ENCODE assay signal across 8 cellular contexts in genomic region chr3:59575113-59576001, GRCh38.
DNase-seq lines count a peak whose midpoint lies in the region; ATAC-seq and TF ChIP-seq lines count a peak whose summit lies in the region.

No MANE protein-coding gene starts in this region.

- POLR2A ChIA-PET in A673 (lab: Charles Lee; ENCODE audit: low non-redundant PET) = no interaction called here

- CTCF ChIA-PET in A673 (lab: Charles Lee) = interaction anchor here (0.6 kb wide), 2 partner anchors 234 to 262 kb away, joined by 3 to 4 read pairs; no protein-coding TSS in a partner anchor

- no peak overlapping the region for H3K27ac ChIP-seq in A673 (ENCODE audit: low read depth, low read length, poor library complexity, severe bottlenecking)

- ATAC-seq in GM18520 (IDR thresholded peaks at IDR 0.05; ENCODE audit: unreplicated experiment) (peak; percentile 67), HG03103 (IDR thresholded peaks at IDR 0.05; ENCODE audit: low read depth, unreplicated experiment) (peak; percentile 77)

- BruUV-seq in A673 (replicated peaks; lab: Mats Ljungman, UMichigan) = no TSS peak

- peak; percentile 73 for TF ChIP-seq CTCF in A673 (conservative IDR thresholded peaks at IDR 0.05; ENCODE audit: low read depth, low read length)

- no peaks in the 10 kb centered on the region for H3K4me1 ChIP-seq in A673 (ENCODE audit: insufficient read depth, low read length, poor library complexity, severe bottlenecking)

- H3K9me3 ChIP-seq in A673 (ENCODE audit: low read depth, low read length, poor library complexity, severe bottlenecking) = no peaks in the 10 kb centered on the region

- H3K4me3 ChIP-seq in A673 (ENCODE audit: low read depth, low read length, poor library complexity, severe bottlenecking) = no peak overlapping the region

- intact Hi-C loops in A673 (cut with micrococcal nuclease; ENCODE audit: unreplicated experiment) = loop anchor here (2.0 kb wide), 1 partner anchor 281 kb away; no protein-coding TSS in a partner anchor

- DNase-seq in A673 (ENCODE audit: low spot score) (peak; percentile 49), NCI-H2227 treated with DMSO at 0.1 percent for 48 hours (lab: John Stamatoyannopoulos, UW) (peak; percentile 73), kidney glomerular epithelial cell (lab: John Stamatoyannopoulos, UW) (peak; percentile 66)
- DNase-seq in activated CD4-positive, CD25-positive, alpha-beta regulatory T cell (lab: John Stamatoyannopoulos, UW) = peak; percentile 64 to 87 (median 71)
- DNase-seq in central memory CD4-positive, alpha-beta T cell = peak; percentile 71
- DNase-seq in stimulated activated CD4-positive, alpha-beta T cell treated with anti-CD3 and anti-CD28 coated beads, Interleukin-2, amount 100 ng/mL, for 4 hours (ENCODE audit: low read depth) = peak; percentile 81

- no peaks in the 10 kb centered on the region for H3K27me3 ChIP-seq in A673 (replicated peaks; ENCODE audit: insufficient read depth, low read depth, low read length, poor library complexity)

- no peaks in the 10 kb centered on the region for H3K36me3 ChIP-seq in A673 (ENCODE audit: insufficient read depth, low read length, poor library complexity, severe bottlenecking)
